16 cellular contexts compared by ENCODE assay signal in genomic region chr15:100264994-100265640, GRCh38.
DNase-seq lines count a peak whose midpoint lies in the region; ATAC-seq, FAIRE-seq and TF ChIP-seq lines count a peak whose summit lies in the region.
"Had no signal": no experiment of that assay in that cellular context is flagged by ENCODE, and none has a peak within 500 bp of the region (broad histone marks: within the 10 kb centered on the region; RNA-seq: fewer than 3 reads in every experiment).

No MANE protein-coding gene starts in this region.

- FAIRE-seq in pancreas (lab: Jason Lieb, UNC): no peak
- FAIRE-seq: HTR-8/SVneo had no signal

- no peaks in the 10 kb centered on the region for H3K27me3 Mint-ChIP-seq in stimulated activated naive CD8-positive, alpha-beta T cell treated with anti-CD3 and anti-CD28 coated beads, Interleukin-15, amount 100 ng/mL, for 72 hours

- H3K9me3 ChIP-seq in colonic mucosa: no peaks in the 10 kb centered on the region
- H3K9me3 ChIP-seq in pancreas: no peaks in the 10 kb centered on the region
- H3K9me3 ChIP-seq: SJCRH30 had no signal

- 73 to 77% methylated on average over 21 of the region's 21 CpGs for WGBS in pancreas, 2 donors

- no peaks in the 10 kb centered on the region for H3K4me1 ChIP-seq in colonic mucosa
- H3K4me1 ChIP-seq in pancreas: no peaks in the 10 kb centered on the region
- H3K4me1 ChIP-seq: SJCRH30 had no signal

- DNase-seq in stimulated activated naive CD8-positive, alpha-beta T cell treated with anti-CD3 and anti-CD28 coated beads, Interleukin-15, amount 100 ng/mL, for 72 hours: no peak
- DNase-seq in stimulated activated naive CD8-positive, alpha-beta T cell treated with anti-CD3 and anti-CD28 coated beads, Interleukin-15, Interleukin-2, amounts not matched to agents 100 U/mL and 50 U/mL, for 24 hours: no peak
- DNase-seq in colonic mucosa: peak; percentile 4
- peak in 4 of 6 donors; percentile 9 to 72 (median 36) for DNase-seq in pancreas
- DNase-seq in NCI-H446 treated with DMSO at 0.1 percent for 48 hours (lab: John Stamatoyannopoulos, UW): no peak
- no peak for DNase-seq in posterior vena cava (ENCODE audit: low spot score)
- DNase-seq: HCEC 1CT; NCI-H187; NCI-H446; NK-92 treated with Interleukin-12 subunit alpha and Interleukin-12 subunit beta, amount 100 ng/mL, for 24 hours; OCI-M1; SJCRH30 had no signal

- H3K27ac ChIP-seq in colonic mucosa (no peak overlapping the region), pancreas (no peak overlapping the region)
- H3K27ac ChIP-seq: C4-2B, HL-60, SJCRH30 had no signal

- H3K9ac ChIP-seq in colonic mucosa (ENCODE audit: low read depth in 2 of 2, low read length in 2 of 2): no peak overlapping the region

- H3K27me3 ChIP-seq in colonic mucosa: no peaks in the 10 kb centered on the region
- no peaks in the 10 kb centered on the region for H3K27me3 ChIP-seq in pancreas
- H3K27me3 ChIP-seq: SJCRH30 had no signal

- TF ChIP-seq CTCF in colonic mucosa (IDR thresholded peaks at IDR 0.05): no peak
- TF ChIP-seq CTCF in pancreas (IDR thresholded peaks at IDR 0.05): no peak

- H3K27ac Mint-ChIP-seq in stimulated activated naive CD8-positive, alpha-beta T cell treated with anti-CD3 and anti-CD28 coated beads, Interleukin-15, amount 100 ng/mL, for 72 hours: no peak overlapping the region

- H3K36me3 ChIP-seq in colonic mucosa (no peaks in the 10 kb centered on the region), pancreas (peaks cover 0 to 6% (median 0%) of the 10 kb centered on the region in 3 donors)
- H3K36me3 ChIP-seq: SJCRH30 had no signal

- no peak overlapping the region for H3K4me3 Mint-ChIP-seq in stimulated activated naive CD8-positive, alpha-beta T cell treated with anti-CD3 and anti-CD28 coated beads, Interleukin-15, amount 100 ng/mL, for 72 hours

- H3K4me1 Mint-ChIP-seq in stimulated activated naive CD8-positive, alpha-beta T cell treated with anti-CD3 and anti-CD28 coated beads, Interleukin-15, amount 100 ng/mL, for 72 hours: no peaks in the 10 kb centered on the region

- H3K4me3 ChIP-seq in colonic mucosa (no peak overlapping the region), pancreas (no peak overlapping the region)
- H3K4me3 ChIP-seq: SJCRH30 had no signal

- peak; percentile 9 for ATAC-seq in stimulated activated naive CD8-positive, alpha-beta T cell treated with anti-CD3 and anti-CD28 coated beads, Interleukin-15, amount 100 ng/mL, for 72 hours
- no peak for ATAC-seq in stimulated activated naive CD8-positive, alpha-beta T cell treated with anti-CD3 and anti-CD28 coated beads, Interleukin-15, Interleukin-2, amounts not matched to agents 100 U/mL and 50 U/mL, for 24 hours
- ATAC-seq in pancreas (peak; percentile 55 to 89 (median 71)), HG03442 (IDR thresholded peaks at IDR 0.05; ENCODE audit: unreplicated experiment) (no peak)

- H3K9me3 Mint-ChIP-seq in stimulated activated naive CD8-positive, alpha-beta T cell treated with anti-CD3 and anti-CD28 coated beads, Interleukin-15, amount 100 ng/mL, for 72 hours: peaks cover 0 to 5% of the 10 kb centered on the region in 2 donors

- intact Hi-C loops in colonic mucosa (cut with DNase I): no loop called here
- intact Hi-C loops in pancreas (cut with DNase I): no loop called here
- intact Hi-C loops in posterior vena cava (cut with DNase I): no loop called here

Comparison
In these comparisons a context has a peak if more than half of its experiments do, and no peak if none do; other contexts are left out.
1. ATAC-seq: peak in stimulated activated naive CD8-positive, alpha-beta T cell treated with anti-CD3 and anti-CD28 coated beads, Interleukin-15, amount 100 ng/mL, for 72 hours (single experiment) and pancreas (4 of 4); none in stimulated activated naive CD8-positive, alpha-beta T cell treated with anti-CD3 and anti-CD28 coated beads, Interleukin-15, Interleukin-2, amounts not matched to agents 100 U/mL and 50 U/mL, for 24 hours (single experiment) and HG03442 (single experiment).
2. DNase-seq: peak in colonic mucosa (single experiment) and pancreas (4 of 6); none in stimulated activated naive CD8-positive, alpha-beta T cell treated with anti-CD3 and anti-CD28 coated beads, Interleukin-15, amount 100 ng/mL, for 72 hours (0 of 2), stimulated activated naive CD8-positive, alpha-beta T cell treated with anti-CD3 and anti-CD28 coated beads, Interleukin-15, Interleukin-2, amounts not matched to agents 100 U/mL and 50 U/mL, for 24 hours (single experiment), NCI-H446 treated with DMSO at 0.1 percent for 48 hours (single experiment) and posterior vena cava (single experiment).